ENCODE assay signal across 1 cellular context in genomic region chr16:1082266-1082951, GRCh38.
TF ChIP-seq lines count a peak whose summit lies in the region.

No MANE protein-coding gene starts in this region.

TF ChIP-seq in HepG2, 621 proteins besides CTCF, POLR2A, EP300 and RAD21 (continued from another document and continues in another):
- peak; percentile 69; the same call in 1 of the 2 replicates for TF ChIP-seq ZHX1 (CRISPR knock-in tag; IDR thresholded peaks at IDR 0.05; ENCODE audit: low read depth)
- TF ChIP-seq ZNF747 (CRISPR knock-in tag; IDR thresholded peaks at IDR 0.05; ENCODE audit: borderline replicate concordance), result peak; percentile 95
- no peak for TF ChIP-seq NFE2 (CRISPR knock-in tag; IDR thresholded peaks at IDR 0.05)
- no peak for TF ChIP-seq NR3C1 (CRISPR knock-in tag; IDR thresholded peaks at IDR 0.05)
- TF ChIP-seq ZNF468 (CRISPR knock-in tag; IDR thresholded peaks at IDR 0.05), result 0 out of 2 replicates have a peak, but pooled peaks have one; percentile 55
- TF ChIP-seq MXI1 (IDR thresholded peaks at IDR 0.05; ENCODE audit: borderline replicate concordance, low read depth, low read length), result peak; percentile 63; the same call in 1 of the 3 replicates
- TF ChIP-seq FOXP1 (IDR thresholded peaks at IDR 0.05), result no peak
- peak; percentile 79 for TF ChIP-seq FOXP1 (CRISPR knock-in tag; IDR thresholded peaks at IDR 0.05)
- TF ChIP-seq CHD2 (IDR thresholded peaks at IDR 0.05; ENCODE audit: low read depth, low read length), result no peak
- TF ChIP-seq, protein P1, sequence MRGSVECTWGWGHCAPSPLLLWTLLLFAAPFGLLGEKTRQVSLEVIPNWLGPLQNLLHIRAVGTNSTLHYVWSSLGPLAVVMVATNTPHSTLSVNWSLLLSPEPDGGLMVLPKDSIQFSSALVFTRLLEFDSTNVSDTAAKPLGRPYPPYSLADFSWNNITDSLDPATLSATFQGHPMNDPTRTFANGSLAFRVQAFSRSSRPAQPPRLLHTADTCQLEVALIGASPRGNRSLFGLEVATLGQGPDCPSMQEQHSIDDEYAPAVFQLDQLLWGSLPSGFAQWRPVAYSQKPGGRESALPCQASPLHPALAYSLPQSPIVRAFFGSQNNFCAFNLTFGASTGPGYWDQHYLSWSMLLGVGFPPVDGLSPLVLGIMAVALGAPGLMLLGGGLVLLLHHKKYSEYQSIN (CRISPR knock-in tag; IDR thresholded peaks at IDR 0.05; ENCODE audit: borderline replicate concordance), result no peak
- TF ChIP-seq NBN (conservative IDR thresholded peaks at IDR 0.05), result no peak
- peak; percentile 98 for TF ChIP-seq ZNF816 (CRISPR knock-in tag; IDR thresholded peaks at IDR 0.05; ENCODE audit: borderline replicate concordance)
- no peak for TF ChIP-seq TAF15 (IDR thresholded peaks at IDR 0.05; ENCODE audit: low read depth, low read length, poor library complexity, severe bottlenecking)
- TF ChIP-seq TCF7L2 (IDR thresholded peaks at IDR 0.05; ENCODE audit: low read depth, low read length), result no peak
- peak; percentile 97 for TF ChIP-seq KDM1A (CRISPR knock-in tag; IDR thresholded peaks at IDR 0.05)
- no peak for TF ChIP-seq ZNF644 (CRISPR knock-in tag; IDR thresholded peaks at IDR 0.05; ENCODE audit: low read depth)
- no peak; the same call in none of the 2 replicates for TF ChIP-seq HES4 (CRISPR knock-in tag; IDR thresholded peaks at IDR 0.05; ENCODE audit: borderline replicate concordance)
- TF ChIP-seq ZNF138 (CRISPR knock-in tag; IDR thresholded peaks at IDR 0.05; ENCODE audit: low read depth), result peak; percentile 97
- no peak for TF ChIP-seq USF2 (IDR thresholded peaks at IDR 0.05; ENCODE audit: low read depth, low read length)
- TF ChIP-seq USF2 (CRISPR knock-in tag; IDR thresholded peaks at IDR 0.05; ENCODE audit: borderline replicate concordance), result peak; percentile 65; the same call in 1 of the 2 replicates
- peak; percentile 92 for TF ChIP-seq HMGXB3 (CRISPR knock-in tag; IDR thresholded peaks at IDR 0.05; ENCODE audit: borderline replicate concordance)
- TF ChIP-seq NKX3-1 (CRISPR knock-in tag; IDR thresholded peaks at IDR 0.05), result peak; percentile 85; the same call in 1 of the 2 replicates
- no peak for TF ChIP-seq HOXA7 (CRISPR knock-in tag; IDR thresholded peaks at IDR 0.05)
- TF ChIP-seq RCOR2 (CRISPR knock-in tag; IDR thresholded peaks at IDR 0.05), result peak; percentile 91
- no peak for TF ChIP-seq TBP (CRISPR knock-in tag; IDR thresholded peaks at IDR 0.05)
- no peak for TF ChIP-seq ZKSCAN5 (CRISPR knock-in tag; IDR thresholded peaks at IDR 0.05)
- no peak for TF ChIP-seq ZNF34 (CRISPR knock-in tag; IDR thresholded peaks at IDR 0.05; ENCODE audit: borderline replicate concordance)
- no peak for TF ChIP-seq MAFK (conservative IDR thresholded peaks at IDR 0.05 in 1 of 2, IDR thresholded peaks at IDR 0.05 in 1 of 2; ENCODE audit: low read length in 2 of 2)
- no peak for TF ChIP-seq SNRNP70 (IDR thresholded peaks at IDR 0.05; ENCODE audit: low read depth, low read length)
- no peak; the same call in 1 of the 2 replicates for TF ChIP-seq STAT5B (CRISPR knock-in tag; IDR thresholded peaks at IDR 0.05)
- TF ChIP-seq SIX1 (CRISPR knock-in tag; IDR thresholded peaks at IDR 0.05; ENCODE audit: borderline replicate concordance), result peak; percentile 23; the same call in 1 of the 2 replicates
- peak; percentile 84; the same call in 1 of the 2 replicates for TF ChIP-seq NRL (CRISPR knock-in tag; IDR thresholded peaks at IDR 0.05; ENCODE audit: borderline replicate concordance)
- peak; percentile 95 for TF ChIP-seq ZSCAN21 (CRISPR knock-in tag; IDR thresholded peaks at IDR 0.05; ENCODE audit: borderline replicate concordance)
- TF ChIP-seq, protein P2, sequence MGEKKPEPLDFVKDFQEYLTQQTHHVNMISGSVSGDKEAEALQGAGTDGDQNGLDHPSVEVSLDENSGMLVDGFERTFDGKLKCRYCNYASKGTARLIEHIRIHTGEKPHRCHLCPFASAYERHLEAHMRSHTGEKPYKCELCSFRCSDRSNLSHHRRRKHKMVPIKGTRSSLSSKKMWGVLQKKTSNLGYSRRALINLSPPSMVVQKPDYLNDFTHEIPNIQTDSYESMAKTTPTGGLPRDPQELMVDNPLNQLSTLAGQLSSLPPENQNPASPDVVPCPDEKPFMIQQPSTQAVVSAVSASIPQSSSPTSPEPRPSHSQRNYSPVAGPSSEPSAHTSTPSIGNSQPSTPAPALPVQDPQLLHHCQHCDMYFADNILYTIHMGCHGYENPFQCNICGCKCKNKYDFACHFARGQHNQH (CRISPR knock-in tag; IDR thresholded peaks at IDR 0.05), result peak; percentile 92
- TF ChIP-seq ZNF343 (CRISPR knock-in tag; IDR thresholded peaks at IDR 0.05), result no peak
- no peak for TF ChIP-seq ZNF224 (CRISPR knock-in tag; IDR thresholded peaks at IDR 0.05)
- TF ChIP-seq RFX5 (IDR thresholded peaks at IDR 0.05; ENCODE audit: low read depth, low read length), result no peak
- TF ChIP-seq, protein P3, sequence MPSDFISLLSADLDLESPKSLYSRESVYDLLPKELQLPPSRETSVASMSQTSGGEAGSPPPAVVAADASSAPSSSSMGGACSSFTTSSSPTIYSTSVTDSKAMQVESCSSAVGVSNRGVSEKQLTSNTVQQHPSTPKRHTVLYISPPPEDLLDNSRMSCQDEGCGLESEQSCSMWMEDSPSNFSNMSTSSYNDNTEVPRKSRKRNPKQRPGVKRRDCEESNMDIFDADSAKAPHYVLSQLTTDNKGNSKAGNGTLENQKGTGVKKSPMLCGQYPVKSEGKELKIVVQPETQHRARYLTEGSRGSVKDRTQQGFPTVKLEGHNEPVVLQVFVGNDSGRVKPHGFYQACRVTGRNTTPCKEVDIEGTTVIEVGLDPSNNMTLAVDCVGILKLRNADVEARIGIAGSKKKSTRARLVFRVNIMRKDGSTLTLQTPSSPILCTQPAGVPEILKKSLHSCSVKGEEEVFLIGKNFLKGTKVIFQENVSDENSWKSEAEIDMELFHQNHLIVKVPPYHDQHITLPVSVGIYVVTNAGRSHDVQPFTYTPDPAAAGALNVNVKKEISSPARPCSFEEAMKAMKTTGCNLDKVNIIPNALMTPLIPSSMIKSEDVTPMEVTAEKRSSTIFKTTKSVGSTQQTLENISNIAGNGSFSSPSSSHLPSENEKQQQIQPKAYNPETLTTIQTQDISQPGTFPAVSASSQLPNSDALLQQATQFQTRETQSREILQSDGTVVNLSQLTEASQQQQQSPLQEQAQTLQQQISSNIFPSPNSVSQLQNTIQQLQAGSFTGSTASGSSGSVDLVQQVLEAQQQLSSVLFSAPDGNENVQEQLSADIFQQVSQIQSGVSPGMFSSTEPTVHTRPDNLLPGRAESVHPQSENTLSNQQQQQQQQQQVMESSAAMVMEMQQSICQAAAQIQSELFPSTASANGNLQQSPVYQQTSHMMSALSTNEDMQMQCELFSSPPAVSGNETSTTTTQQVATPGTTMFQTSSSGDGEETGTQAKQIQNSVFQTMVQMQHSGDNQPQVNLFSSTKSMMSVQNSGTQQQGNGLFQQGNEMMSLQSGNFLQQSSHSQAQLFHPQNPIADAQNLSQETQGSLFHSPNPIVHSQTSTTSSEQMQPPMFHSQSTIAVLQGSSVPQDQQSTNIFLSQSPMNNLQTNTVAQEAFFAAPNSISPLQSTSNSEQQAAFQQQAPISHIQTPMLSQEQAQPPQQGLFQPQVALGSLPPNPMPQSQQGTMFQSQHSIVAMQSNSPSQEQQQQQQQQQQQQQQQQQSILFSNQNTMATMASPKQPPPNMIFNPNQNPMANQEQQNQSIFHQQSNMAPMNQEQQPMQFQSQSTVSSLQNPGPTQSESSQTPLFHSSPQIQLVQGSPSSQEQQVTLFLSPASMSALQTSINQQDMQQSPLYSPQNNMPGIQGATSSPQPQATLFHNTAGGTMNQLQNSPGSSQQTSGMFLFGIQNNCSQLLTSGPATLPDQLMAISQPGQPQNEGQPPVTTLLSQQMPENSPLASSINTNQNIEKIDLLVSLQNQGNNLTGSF (CRISPR knock-in tag; IDR thresholded peaks at IDR 0.05), result peak; percentile 72; the same call in 1 of the 2 replicates
- TF ChIP-seq, protein P4, sequence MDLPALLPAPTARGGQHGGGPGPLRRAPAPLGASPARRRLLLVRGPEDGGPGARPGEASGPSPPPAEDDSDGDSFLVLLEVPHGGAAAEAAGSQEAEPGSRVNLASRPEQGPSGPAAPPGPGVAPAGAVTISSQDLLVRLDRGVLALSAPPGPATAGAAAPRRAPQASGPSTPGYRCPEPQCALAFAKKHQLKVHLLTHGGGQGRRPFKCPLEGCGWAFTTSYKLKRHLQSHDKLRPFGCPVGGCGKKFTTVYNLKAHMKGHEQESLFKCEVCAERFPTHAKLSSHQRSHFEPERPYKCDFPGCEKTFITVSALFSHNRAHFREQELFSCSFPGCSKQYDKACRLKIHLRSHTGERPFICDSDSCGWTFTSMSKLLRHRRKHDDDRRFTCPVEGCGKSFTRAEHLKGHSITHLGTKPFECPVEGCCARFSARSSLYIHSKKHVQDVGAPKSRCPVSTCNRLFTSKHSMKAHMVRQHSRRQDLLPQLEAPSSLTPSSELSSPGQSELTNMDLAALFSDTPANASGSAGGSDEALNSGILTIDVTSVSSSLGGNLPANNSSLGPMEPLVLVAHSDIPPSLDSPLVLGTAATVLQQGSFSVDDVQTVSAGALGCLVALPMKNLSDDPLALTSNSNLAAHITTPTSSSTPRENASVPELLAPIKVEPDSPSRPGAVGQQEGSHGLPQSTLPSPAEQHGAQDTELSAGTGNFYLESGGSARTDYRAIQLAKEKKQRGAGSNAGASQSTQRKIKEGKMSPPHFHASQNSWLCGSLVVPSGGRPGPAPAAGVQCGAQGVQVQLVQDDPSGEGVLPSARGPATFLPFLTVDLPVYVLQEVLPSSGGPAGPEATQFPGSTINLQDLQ (CRISPR knock-in tag; IDR thresholded peaks at IDR 0.05), result peak; percentile 79; the same call in 1 of the 2 replicates
- 0 out of 2 replicates have a peak, but pooled peaks have one; percentile 48 for TF ChIP-seq ZNF572 (CRISPR knock-in tag; IDR thresholded peaks at IDR 0.05)
- TF ChIP-seq, protein P5, sequence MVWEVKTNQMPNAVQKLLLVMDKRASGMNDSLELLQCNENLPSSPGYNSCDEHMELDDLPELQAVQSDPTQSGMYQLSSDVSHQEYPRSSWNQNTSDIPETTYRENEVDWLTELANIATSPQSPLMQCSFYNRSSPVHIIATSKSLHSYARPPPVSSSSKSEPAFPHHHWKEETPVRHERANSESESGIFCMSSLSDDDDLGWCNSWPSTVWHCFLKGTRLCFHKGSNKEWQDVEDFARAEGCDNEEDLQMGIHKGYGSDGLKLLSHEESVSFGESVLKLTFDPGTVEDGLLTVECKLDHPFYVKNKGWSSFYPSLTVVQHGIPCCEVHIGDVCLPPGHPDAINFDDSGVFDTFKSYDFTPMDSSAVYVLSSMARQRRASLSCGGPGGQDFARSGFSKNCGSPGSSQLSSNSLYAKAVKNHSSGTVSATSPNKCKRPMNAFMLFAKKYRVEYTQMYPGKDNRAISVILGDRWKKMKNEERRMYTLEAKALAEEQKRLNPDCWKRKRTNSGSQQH (CRISPR knock-in tag; IDR thresholded peaks at IDR 0.05; ENCODE audit: low read depth), result no peak; the same call in 1 of the 2 replicates
